In the genomic region with DNA sequence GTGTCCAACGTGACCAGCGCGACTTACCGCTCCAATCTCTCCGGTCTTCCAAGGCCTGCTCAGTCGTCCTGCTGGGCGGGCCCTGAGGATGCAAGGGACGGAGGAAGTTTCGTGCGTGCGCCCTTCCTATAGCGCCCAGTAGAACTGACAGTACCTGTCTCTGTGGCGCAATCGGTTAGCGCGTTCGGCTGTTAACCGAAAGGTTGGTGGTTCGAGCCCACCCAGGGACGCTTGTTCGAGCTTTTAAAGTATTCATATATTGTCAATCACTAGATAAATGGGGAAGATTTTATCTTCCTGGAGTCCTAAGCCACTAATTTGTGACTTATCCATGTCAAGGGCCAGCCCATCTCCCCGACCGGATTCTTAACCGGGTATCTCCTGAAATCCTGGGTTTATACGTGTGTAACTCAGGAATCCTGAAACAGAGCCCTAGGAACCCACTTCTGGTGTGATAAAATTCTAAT, we compare ENCODE assay signal across 8 cellular contexts. TPM values are rescaled to one million over a fixed set of nuclear protein-coding genes. Genes with fewer than 3 reads are reported as not detected.
DNase-seq lines count a peak whose midpoint lies in the region; ATAC-seq and TF ChIP-seq lines count a peak whose summit lies in the region.
"Not testable (repeated sequence)": the region's sequence is repeated elsewhere in the genome, so short reads cannot be mapped to it uniquely, and the experiment has no call there.

No MANE protein-coding gene starts in this region.

- intact Hi-C loops in head of caudate nucleus (cut with DNase I), result not testable (repeated sequence)

- H3K4me1 Mint-ChIP-seq in brain; natural killer cell treated with Interleukin-12 subunit alpha and Interleukin-12 subunit beta and Interleukin-15 and Interleukin-18, amount 100 ng/mL, for 72 hours (ENCODE audit: low read depth in 2 of 2): not testable (repeated sequence)

- not testable (repeated sequence) for H3K4me1 ChIP-seq in BE2C

- not testable (repeated sequence) for TF ChIP-seq CTCF in BE2C (IDR thresholded peaks at IDR 0.05; ENCODE audit: low read depth, low read length)
- TF ChIP-seq CTCF in brain (conservative IDR thresholded peaks at IDR 0.05), result peak in 1 of 2 experiments; percentile 34

- peak; percentile 73 for DNase-seq in BE2C
- DNase-seq in HUDEP-2 (lab: John Stamatoyannopoulos, UW; ENCODE audit: unreplicated experiment in 76 of 76), result peak in 40 of 76 experiments; percentile 0 to 70 (median 23)
- DNase-seq in RPMI7951 (ENCODE audit: low read depth), result peak; percentile 68
- peak; percentile 90 for DNase-seq in activated CD8-positive, alpha-beta memory T cell treated with anti-CD3 and anti-CD28 coated beads for 24 hours
- peak in 31 of 42 donors; percentile 0 to 46 (median 19) for DNase-seq in head of caudate nucleus
- DNase-seq in natural killer cell treated with Interleukin-12 subunit alpha and Interleukin-12 subunit beta and Interleukin-15 and Interleukin-18, amount 100 ng/mL, for 72 hours (ENCODE audit: low spot score), result peak; percentile 55
- peak; percentile 41 to 50 (median 49) for DNase-seq in stimulated activated CD4-positive, alpha-beta T cell treated with anti-CD3 and anti-CD28 coated beads, TNF-alpha, amount 100 ng/mL, for 4 hours (ENCODE audit: low read depth in 3 of 3)

- H3K4me3 ChIP-seq in BE2C (ENCODE audit: low read depth, low read length), result peak overlapping the region; percentile 16; the same call in 1 of the 2 replicates

- not testable (repeated sequence) for H3K9me3 Mint-ChIP-seq in brain; natural killer cell treated with Interleukin-12 subunit alpha and Interleukin-12 subunit beta and Interleukin-15 and Interleukin-18, amount 100 ng/mL, for 72 hours

- H3K27me3 ChIP-seq in BE2C, result not testable (repeated sequence)

- not testable (repeated sequence) for H3K36me3 ChIP-seq in BE2C

- H3K9me3 ChIP-seq in BE2C, result not testable (repeated sequence)

- H3K4me3 Mint-ChIP-seq in brain, result peak overlapping the region; percentile 72 to 84 (median 80)
- peak overlapping the region; percentile 73 for H3K4me3 Mint-ChIP-seq in natural killer cell treated with Interleukin-12 subunit alpha and Interleukin-12 subunit beta and Interleukin-15 and Interleukin-18, amount 100 ng/mL, for 72 hours

- H3K36me3 Mint-ChIP-seq in brain; natural killer cell treated with Interleukin-12 subunit alpha and Interleukin-12 subunit beta and Interleukin-15 and Interleukin-18, amount 100 ng/mL, for 72 hours: not testable (repeated sequence)

- ATAC-seq in natural killer cell treated with Interleukin-12 subunit alpha and Interleukin-12 subunit beta and Interleukin-15 and Interleukin-18, amount 100 ng/mL, for 72 hours, result not testable (repeated sequence)

- not testable (repeated sequence) for H3K27me3 Mint-ChIP-seq in brain; natural killer cell treated with Interleukin-12 subunit alpha and Interleukin-12 subunit beta and Interleukin-15 and Interleukin-18, amount 100 ng/mL, for 72 hours

- H3K27ac Mint-ChIP-seq in brain, result peak overlapping the region in 3 of 5 experiments; percentile 45 to 93 (median 69)
- H3K27ac Mint-ChIP-seq in natural killer cell treated with Interleukin-12 subunit alpha and Interleukin-12 subunit beta and Interleukin-15 and Interleukin-18, amount 100 ng/mL, for 72 hours, result peak overlapping the region; percentile 62 to 77

RNA-seq across cellular contexts. Expression of a gene that starts 46.0 kb away (rescaled TPM):
- 0.12 TPM for polyA plus RNA-seq in BE2C (2012; ENCODE audit: insufficient read depth, insufficient read length, low read depth)
- not detected in 2 replicates for total RNA-seq in RPMI7951 (2014; rRNA removed; shearing (Covaris generic))
- polyA plus RNA-seq in brain (ENCODE audit: insufficient read depth, low read depth, low replicate concordance), result not detected
- total RNA-seq in natural killer cell treated with Interleukin-12 subunit alpha and Interleukin-12 subunit beta and Interleukin-15 and Interleukin-18, amount 100 ng/mL, for 72 hours, result under 1 TPM; 0.24 to 0.36 TPM

Comparison
In these comparisons a context has a peak if more than half of its experiments do, and no peak if none do; other contexts are left out.
1. DNase-seq: peak in every context shown above with its lines; median percentile 90 in activated CD8-positive, alpha-beta memory T cell treated with anti-CD3 and anti-CD28 coated beads for 24 hours; 73 in BE2C; 68 in RPMI7951; 55 in natural killer cell treated with Interleukin-12 subunit alpha and Interleukin-12 subunit beta and Interleukin-15 and Interleukin-18, amount 100 ng/mL, for 72 hours; 49 in stimulated activated CD4-positive, alpha-beta T cell treated with anti-CD3 and anti-CD28 coated beads, TNF-alpha, amount 100 ng/mL, for 4 hours; 23 in HUDEP-2; 19 in head of caudate nucleus.